In the genomic region with DNA sequence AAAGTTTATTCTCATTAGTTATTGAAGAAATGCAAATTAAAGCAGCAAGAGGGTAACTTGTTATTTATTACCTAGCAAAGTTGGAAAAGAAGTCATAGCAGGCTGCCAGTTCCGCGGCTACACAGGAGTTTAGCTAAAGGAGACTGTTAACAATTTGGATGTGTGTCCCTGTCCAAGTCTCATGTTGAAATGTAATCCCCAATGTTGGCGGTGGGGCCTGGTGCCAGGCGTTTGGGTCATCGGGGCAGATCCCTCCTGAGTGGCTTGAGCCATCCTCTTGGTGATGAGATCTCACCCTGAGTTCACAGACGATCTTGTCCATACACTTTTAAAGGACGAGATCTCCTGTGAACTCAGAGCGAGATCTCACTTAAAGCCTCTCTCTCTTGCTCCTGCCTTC, we compare ENCODE assay signal across 2 cellular contexts.
TF ChIP-seq lines count a peak whose summit lies in the region.

No MANE protein-coding gene starts in this region.

TF ChIP-seq in HepG2, 621 proteins besides CTCF, POLR2A, EP300 and RAD21:
- TF ChIP-seq PCBP1 (IDR thresholded peaks at IDR 0.05; ENCODE audit: borderline replicate concordance, low read depth, low read length) (no peak), CCAR2 (optimal IDR thresholded peaks at IDR 0.05; ENCODE audit: low read depth, low read length) (no peak), PREB (CRISPR knock-in tag; IDR thresholded peaks at IDR 0.05) (no peak)
TF ChIP-seq in HepG2: peak in this region for 0.

TF ChIP-seq in H1, 55 proteins besides CTCF, POLR2A, EP300 and RAD21:
- TF ChIP-seq TCF12 (IDR thresholded peaks at IDR 0.05; ENCODE audit: low read depth, low read length) (no peak), GTF2F1 (IDR thresholded peaks at IDR 0.05; ENCODE audit: borderline replicate concordance, low read depth, low read length) (no peak), ZNF274 (IDR thresholded peaks at IDR 0.05; ENCODE audit: borderline replicate concordance, extremely low read depth, low read length) (no peak), SIN3A (conservative IDR thresholded peaks at IDR 0.05 in 1 of 2, IDR thresholded peaks at IDR 0.05 in 1 of 2; ENCODE audit: low read depth in 1 of 2, low read length in 2 of 2) (no peak), YY1 (IDR thresholded peaks at IDR 0.05; ENCODE audit: low read depth, low read length) (no peak), POU5F1 (IDR thresholded peaks at IDR 0.05; ENCODE audit: low read depth, low read length) (no peak), JUN (IDR thresholded peaks at IDR 0.05; ENCODE audit: low read depth, low read length) (no peak), TEAD4 (IDR thresholded peaks at IDR 0.05; ENCODE audit: low read depth, low read length) (no peak), KDM1A (IDR thresholded peaks at IDR 0.05; ENCODE audit: borderline replicate concordance, low read length) (no peak), CTBP2 (IDR thresholded peaks at IDR 0.05; ENCODE audit: borderline replicate concordance, insufficient read depth, insufficient read length, low read length) (no peak), PHF8 (conservative IDR thresholded peaks at IDR 0.05; ENCODE audit: low read depth, low read length) (no peak)
- TF ChIP-seq, protein P1, sequence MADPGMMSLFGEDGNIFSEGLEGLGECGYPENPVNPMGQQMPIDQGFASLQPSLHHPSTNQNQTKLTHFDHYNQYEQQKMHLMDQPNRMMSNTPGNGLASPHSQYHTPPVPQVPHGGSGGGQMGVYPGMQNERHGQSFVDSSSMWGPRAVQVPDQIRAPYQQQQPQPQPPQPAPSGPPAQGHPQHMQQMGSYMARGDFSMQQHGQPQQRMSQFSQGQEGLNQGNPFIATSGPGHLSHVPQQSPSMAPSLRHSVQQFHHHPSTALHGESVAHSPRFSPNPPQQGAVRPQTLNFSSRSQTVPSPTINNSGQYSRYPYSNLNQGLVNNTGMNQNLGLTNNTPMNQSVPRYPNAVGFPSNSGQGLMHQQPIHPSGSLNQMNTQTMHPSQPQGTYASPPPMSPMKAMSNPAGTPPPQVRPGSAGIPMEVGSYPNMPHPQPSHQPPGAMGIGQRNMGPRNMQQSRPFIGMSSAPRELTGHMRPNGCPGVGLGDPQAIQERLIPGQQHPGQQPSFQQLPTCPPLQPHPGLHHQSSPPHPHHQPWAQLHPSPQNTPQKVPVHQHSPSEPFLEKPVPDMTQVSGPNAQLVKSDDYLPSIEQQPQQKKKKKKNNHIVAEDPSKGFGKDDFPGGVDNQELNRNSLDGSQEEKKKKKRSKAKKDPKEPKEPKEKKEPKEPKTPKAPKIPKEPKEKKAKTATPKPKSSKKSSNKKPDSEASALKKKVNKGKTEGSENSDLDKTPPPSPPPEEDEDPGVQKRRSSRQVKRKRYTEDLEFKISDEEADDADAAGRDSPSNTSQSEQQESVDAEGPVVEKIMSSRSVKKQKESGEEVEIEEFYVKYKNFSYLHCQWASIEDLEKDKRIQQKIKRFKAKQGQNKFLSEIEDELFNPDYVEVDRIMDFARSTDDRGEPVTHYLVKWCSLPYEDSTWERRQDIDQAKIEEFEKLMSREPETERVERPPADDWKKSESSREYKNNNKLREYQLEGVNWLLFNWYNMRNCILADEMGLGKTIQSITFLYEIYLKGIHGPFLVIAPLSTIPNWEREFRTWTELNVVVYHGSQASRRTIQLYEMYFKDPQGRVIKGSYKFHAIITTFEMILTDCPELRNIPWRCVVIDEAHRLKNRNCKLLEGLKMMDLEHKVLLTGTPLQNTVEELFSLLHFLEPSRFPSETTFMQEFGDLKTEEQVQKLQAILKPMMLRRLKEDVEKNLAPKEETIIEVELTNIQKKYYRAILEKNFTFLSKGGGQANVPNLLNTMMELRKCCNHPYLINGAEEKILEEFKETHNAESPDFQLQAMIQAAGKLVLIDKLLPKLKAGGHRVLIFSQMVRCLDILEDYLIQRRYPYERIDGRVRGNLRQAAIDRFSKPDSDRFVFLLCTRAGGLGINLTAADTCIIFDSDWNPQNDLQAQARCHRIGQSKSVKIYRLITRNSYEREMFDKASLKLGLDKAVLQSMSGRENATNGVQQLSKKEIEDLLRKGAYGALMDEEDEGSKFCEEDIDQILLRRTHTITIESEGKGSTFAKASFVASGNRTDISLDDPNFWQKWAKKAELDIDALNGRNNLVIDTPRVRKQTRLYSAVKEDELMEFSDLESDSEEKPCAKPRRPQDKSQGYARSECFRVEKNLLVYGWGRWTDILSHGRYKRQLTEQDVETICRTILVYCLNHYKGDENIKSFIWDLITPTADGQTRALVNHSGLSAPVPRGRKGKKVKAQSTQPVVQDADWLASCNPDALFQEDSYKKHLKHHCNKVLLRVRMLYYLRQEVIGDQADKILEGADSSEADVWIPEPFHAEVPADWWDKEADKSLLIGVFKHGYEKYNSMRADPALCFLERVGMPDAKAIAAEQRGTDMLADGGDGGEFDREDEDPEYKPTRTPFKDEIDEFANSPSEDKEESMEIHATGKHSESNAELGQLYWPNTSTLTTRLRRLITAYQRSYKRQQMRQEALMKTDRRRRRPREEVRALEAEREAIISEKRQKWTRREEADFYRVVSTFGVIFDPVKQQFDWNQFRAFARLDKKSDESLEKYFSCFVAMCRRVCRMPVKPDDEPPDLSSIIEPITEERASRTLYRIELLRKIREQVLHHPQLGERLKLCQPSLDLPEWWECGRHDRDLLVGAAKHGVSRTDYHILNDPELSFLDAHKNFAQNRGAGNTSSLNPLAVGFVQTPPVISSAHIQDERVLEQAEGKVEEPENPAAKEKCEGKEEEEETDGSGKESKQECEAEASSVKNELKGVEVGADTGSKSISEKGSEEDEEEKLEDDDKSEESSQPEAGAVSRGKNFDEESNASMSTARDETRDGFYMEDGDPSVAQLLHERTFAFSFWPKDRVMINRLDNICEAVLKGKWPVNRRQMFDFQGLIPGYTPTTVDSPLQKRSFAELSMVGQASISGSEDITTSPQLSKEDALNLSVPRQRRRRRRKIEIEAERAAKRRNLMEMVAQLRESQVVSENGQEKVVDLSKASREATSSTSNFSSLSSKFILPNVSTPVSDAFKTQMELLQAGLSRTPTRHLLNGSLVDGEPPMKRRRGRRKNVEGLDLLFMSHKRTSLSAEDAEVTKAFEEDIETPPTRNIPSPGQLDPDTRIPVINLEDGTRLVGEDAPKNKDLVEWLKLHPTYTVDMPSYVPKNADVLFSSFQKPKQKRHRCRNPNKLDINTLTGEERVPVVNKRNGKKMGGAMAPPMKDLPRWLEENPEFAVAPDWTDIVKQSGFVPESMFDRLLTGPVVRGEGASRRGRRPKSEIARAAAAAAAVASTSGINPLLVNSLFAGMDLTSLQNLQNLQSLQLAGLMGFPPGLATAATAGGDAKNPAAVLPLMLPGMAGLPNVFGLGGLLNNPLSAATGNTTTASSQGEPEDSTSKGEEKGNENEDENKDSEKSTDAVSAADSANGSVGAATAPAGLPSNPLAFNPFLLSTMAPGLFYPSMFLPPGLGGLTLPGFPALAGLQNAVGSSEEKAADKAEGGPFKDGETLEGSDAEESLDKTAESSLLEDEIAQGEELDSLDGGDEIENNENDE (IDR thresholded peaks at IDR 0.05; ENCODE audit: insufficient replicate concordance, low read length): no peak
